1 cellular context compared by ENCODE assay signal in the genomic region with DNA sequence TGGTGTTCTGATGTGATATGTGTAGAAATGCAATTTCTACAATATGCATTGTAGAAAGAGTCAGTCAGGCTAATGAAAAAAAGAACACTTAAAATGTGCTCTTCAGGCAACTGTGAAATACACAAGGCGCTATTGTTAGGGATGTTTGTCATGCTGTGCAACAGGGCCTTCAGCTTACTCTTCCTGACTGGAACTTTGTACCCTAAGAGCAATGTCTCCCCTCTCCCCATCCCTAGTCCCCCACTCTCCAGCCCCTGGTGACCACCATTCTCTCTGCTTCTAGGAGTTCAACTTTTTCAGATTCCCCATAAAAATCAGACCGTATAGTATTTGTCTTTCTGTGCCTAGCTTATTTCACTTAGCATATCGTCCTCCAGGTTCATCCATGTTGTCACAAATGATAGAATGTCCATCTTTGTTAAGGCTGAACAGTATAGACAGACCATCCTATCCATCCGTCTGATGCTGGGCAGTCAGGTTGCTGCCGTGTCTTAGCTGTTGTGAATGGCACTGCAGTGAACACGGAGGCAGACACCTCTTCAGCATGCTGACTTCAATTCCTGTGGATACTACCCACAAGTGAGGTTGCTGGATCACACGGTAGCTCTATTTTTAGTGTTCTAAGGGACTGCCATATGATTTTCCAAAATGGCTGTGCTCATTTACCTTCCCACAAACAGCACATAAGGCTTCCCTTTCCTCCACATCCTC.
TF ChIP-seq lines count a peak whose summit lies in the region.

No MANE protein-coding gene starts in this region.

TF ChIP-seq in GM23338, 12 proteins besides CTCF, POLR2A, EP300 and RAD21 (continued from another document):
- TF ChIP-seq, protein P1, sequence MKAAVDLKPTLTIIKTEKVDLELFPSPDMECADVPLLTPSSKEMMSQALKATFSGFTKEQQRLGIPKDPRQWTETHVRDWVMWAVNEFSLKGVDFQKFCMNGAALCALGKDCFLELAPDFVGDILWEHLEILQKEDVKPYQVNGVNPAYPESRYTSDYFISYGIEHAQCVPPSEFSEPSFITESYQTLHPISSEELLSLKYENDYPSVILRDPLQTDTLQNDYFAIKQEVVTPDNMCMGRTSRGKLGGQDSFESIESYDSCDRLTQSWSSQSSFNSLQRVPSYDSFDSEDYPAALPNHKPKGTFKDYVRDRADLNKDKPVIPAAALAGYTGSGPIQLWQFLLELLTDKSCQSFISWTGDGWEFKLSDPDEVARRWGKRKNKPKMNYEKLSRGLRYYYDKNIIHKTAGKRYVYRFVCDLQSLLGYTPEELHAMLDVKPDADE (IDR thresholded peaks at IDR 0.05): no peak
- TF ChIP-seq POLR2AphosphoS5 (IDR thresholded peaks at IDR 0.05; ENCODE audit: low read depth) (no peak), CREB1 (CRISPR knock-in tag; IDR thresholded peaks at IDR 0.05; ENCODE audit: low read depth) (no peak)
- TF ChIP-seq, protein P2, sequence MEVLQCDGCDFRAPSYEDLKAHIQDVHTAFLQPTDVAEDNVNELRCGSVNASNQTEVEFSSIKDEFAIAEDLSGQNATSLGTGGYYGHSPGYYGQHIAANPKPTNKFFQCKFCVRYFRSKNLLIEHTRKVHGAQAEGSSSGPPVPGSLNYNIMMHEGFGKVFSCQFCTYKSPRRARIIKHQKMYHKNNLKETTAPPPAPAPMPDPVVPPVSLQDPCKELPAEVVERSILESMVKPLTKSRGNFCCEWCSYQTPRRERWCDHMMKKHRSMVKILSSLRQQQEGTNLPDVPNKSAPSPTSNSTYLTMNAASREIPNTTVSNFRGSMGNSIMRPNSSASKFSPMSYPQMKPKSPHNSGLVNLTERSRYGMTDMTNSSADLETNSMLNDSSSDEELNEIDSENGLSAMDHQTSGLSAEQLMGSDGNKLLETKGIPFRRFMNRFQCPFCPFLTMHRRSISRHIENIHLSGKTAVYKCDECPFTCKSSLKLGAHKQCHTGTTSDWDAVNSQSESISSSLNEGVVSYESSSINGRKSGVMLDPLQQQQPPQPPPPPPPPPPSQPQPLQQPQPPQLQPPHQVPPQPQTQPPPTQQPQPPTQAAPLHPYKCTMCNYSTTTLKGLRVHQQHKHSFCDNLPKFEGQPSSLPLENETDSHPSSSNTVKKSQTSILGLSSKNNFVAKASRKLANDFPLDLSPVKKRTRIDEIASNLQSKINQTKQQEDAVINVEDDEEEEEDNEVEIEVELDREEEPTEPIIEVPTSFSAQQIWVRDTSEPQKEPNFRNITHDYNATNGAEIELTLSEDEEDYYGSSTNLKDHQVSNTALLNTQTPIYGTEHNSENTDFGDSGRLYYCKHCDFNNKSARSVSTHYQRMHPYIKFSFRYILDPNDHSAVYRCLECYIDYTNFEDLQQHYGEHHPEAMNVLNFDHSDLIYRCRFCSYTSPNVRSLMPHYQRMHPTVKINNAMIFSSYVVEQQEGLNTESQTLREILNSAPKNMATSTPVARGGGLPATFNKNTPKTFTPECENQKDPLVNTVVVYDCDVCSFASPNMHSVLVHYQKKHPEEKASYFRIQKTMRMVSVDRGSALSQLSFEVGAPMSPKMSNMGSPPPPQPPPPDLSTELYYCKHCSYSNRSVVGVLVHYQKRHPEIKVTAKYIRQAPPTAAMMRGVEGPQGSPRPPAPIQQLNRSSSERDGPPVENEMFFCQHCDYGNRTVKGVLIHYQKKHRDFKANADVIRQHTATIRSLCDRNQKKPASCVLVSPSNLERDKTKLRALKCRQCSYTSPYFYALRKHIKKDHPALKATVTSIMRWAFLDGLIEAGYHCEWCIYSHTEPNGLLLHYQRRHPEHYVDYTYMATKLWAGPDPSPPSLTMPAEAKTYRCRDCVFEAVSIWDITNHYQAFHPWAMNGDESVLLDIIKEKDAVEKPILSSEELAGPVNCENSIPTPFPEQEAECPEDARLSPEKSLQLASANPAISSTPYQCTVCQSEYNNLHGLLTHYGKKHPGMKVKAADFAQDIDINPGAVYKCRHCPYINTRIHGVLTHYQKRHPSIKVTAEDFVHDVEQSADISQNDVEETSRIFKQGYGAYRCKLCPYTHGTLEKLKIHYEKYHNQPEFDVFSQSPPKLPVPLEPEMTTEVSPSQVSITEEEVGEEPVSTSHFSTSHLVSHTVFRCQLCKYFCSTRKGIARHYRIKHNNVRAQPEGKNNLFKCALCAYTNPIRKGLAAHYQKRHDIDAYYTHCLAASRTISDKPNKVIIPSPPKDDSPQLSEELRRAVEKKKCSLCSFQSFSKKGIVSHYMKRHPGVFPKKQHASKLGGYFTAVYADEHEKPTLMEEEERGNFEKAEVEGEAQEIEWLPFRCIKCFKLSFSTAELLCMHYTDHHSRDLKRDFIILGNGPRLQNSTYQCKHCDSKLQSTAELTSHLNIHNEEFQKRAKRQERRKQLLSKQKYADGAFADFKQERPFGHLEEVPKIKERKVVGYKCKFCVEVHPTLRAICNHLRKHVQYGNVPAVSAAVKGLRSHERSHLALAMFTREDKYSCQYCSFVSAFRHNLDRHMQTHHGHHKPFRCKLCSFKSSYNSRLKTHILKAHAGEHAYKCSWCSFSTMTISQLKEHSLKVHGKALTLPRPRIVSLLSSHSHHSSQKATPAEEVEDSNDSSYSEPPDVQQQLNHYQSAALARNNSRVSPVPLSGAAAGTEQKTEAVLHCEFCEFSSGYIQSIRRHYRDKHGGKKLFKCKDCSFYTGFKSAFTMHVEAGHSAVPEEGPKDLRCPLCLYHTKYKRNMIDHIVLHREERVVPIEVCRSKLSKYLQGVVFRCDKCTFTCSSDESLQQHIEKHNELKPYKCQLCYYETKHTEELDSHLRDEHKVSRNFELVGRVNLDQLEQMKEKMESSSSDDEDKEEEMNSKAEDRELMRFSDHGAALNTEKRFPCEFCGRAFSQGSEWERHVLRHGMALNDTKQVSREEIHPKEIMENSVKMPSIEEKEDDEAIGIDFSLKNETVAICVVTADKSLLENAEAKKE (CRISPR knock-in tag; IDR thresholded peaks at IDR 0.05): no peak
